8 cellular contexts compared by ENCODE assay signal in genomic region chr3:50321844-50322385, GRCh38. TPM values are rescaled to one million over a fixed set of nuclear protein-coding genes. Genes with fewer than 3 reads are reported as not detected.
DNase-seq lines count a peak whose midpoint lies in the region; ATAC-seq, FAIRE-seq and TF ChIP-seq lines count a peak whose summit lies in the region.

No MANE protein-coding gene starts in this region.

- H3K36me3 ChIP-seq in liver (ENCODE audit: control insufficient read depth in 4 of 4, insufficient read depth in 3 of 4, low read depth in 1 of 4, low read length in 3 of 4) (peaks cover 0 to 10% (median 2%) of the 10 kb centered on the region in 4 donors), tibial nerve (peaks cover 0 to 49% (median 0%) of the 10 kb centered on the region in 3 donors)

- no peak for TF ChIP-seq EP300 in tibial nerve (IDR thresholded peaks at IDR 0.05)

- peak in 1 of 2 donors; percentile 17 for TF ChIP-seq RAD21 in liver (IDR thresholded peaks at IDR 0.05)

- ATAC-seq in HG03066 (IDR thresholded peaks at IDR 0.05; ENCODE audit: low read depth, unreplicated experiment) (peak; percentile 23), HG02970 (IDR thresholded peaks at IDR 0.05; ENCODE audit: low FRiP score, unreplicated experiment) (no peak)

- peak overlapping the region; percentile 74 for H3K4me3 Mint-ChIP-seq in Calu3 (ENCODE audit: low read depth, unreplicated experiment)

- 31% methylated on average over 28 of the region's 28 CpGs for WGBS in liver
- WGBS in tibial nerve, 2 donors, result 2 to 17% methylated on average over 1 to 24 of the region's 28 CpGs

- TF ChIP-seq POLR2A in tibial nerve (IDR thresholded peaks at IDR 0.05), result no peak

- CTCF ChIA-PET in Calu3 (lab: Charles Lee), result interaction anchor here (0.6 to 0.7 kb wide), 3 partner anchors 15 to 62 kb away, joined by 4 to 5 read pairs (median 4); partner anchors contain the start of genes CYB561D2 and NPRL2

- H3K4me1 Mint-ChIP-seq in Calu3 (ENCODE audit: low read depth, unreplicated experiment), result peaks cover 2% of the 10 kb centered on the region

- H3K4me1 ChIP-seq in liver (ENCODE audit: control insufficient read depth in 4 of 4, insufficient read depth in 4 of 4, low read length in 3 of 4), result peaks cover 15 to 75% (median 55%) of the 10 kb centered on the region in 4 donors
- H3K4me1 ChIP-seq in tibial nerve, result peaks cover 0 to 90% (median 52%) of the 10 kb centered on the region in 4 donors

- H3K9me3 ChIP-seq in liver (ENCODE audit: control insufficient read depth in 4 of 4, low read length in 3 of 4) (no peaks in the 10 kb centered on the region), tibial nerve (no peaks in the 10 kb centered on the region)

- no peaks in the 10 kb centered on the region for H3K27me3 Mint-ChIP-seq in Calu3 (ENCODE audit: unreplicated experiment)

- H3K4me3 ChIP-seq in astrocyte of the spinal cord (ENCODE audit: low read depth, low read length), result peak overlapping the region; percentile 70
- peak overlapping the region in 2 of 3 donors; percentile 81 to 95 for H3K4me3 ChIP-seq in liver (ENCODE audit: low read depth in 1 of 3, low read length in 3 of 3)
- peak overlapping the region; percentile 63 to 79 (median 66) for H3K4me3 ChIP-seq in tibial nerve

- in situ Hi-C loops in astrocyte of the spinal cord (cut with HindIII; ENCODE audit: low sequenced_read_pairs), result no loop called here

- TF ChIP-seq CTCF in Calu3 (IDR thresholded peaks at IDR 0.05; ENCODE audit: unreplicated experiment) (peak; percentile 12), astrocyte of the spinal cord (IDR thresholded peaks at IDR 0.05; ENCODE audit: low read depth, low read length) (peak; percentile 60), liver (IDR thresholded peaks at IDR 0.05; ENCODE audit: low read depth, low read length, missing input control) (peak; percentile 31), tibial nerve (IDR thresholded peaks at IDR 0.05) (peak in 4 of 5 experiments; percentile 30 to 50 (median 45))

- H3K27ac ChIP-seq in liver (ENCODE audit: low read depth in 1 of 2, low read length in 2 of 2) (peak overlapping the region; percentile 98 to 99), tibial nerve (peak overlapping the region; percentile 72 to 99 (median 92))

- H3K9me3 Mint-ChIP-seq in Calu3 (ENCODE audit: low read depth, unreplicated experiment), result no peaks in the 10 kb centered on the region

- peaks cover 35% of the 10 kb centered on the region for H3K36me3 Mint-ChIP-seq in Calu3 (ENCODE audit: insufficient read depth, unreplicated experiment)

- no TSS peak for BruUV-seq in Calu3 (replicated peaks; lab: Mats Ljungman, UMichigan)

- intact Hi-C loops in Calu3 (cut with micrococcal nuclease; ENCODE audit: unreplicated experiment), result loop anchor here (10.0 kb wide), 1 partner anchor 47 kb away; the partner anchor contains the start of gene LSMEM2

- no peaks in the 10 kb centered on the region for H3K27me3 ChIP-seq in liver (ENCODE audit: control insufficient read depth in 4 of 4, insufficient read depth in 4 of 4, low read length in 3 of 4)
- no peaks in the 10 kb centered on the region for H3K27me3 ChIP-seq in tibial nerve

- H3K27ac Mint-ChIP-seq in Calu3 (ENCODE audit: unreplicated experiment), result peak overlapping the region; percentile 94

- H3K9ac ChIP-seq in liver (ENCODE audit: low read depth in 1 of 2, low read length in 2 of 2), result peak overlapping the region; percentile 42 to 49

- DNase-seq in Calu3, result no peak
- no peak for DNase-seq in astrocyte of the spinal cord (ENCODE audit: low read depth, low spot score)
- DNase-seq in tibial nerve (ENCODE audit: low spot score in 2 of 2), result no peak
- no peak for DNase-seq in frontal cortex (ENCODE audit: low spot score in 2 of 2)
- no peak for DNase-seq in activated CD4-positive, alpha-beta T cell treated with anti-CD3 and anti-CD28 coated beads for 1 hour

- FAIRE-seq in frontal cortex (lab: Jason Lieb, UNC), result no peak

TF ChIP-seq in liver, 16 proteins besides CTCF, POLR2A, EP300 and RAD21:
- TF ChIP-seq FOXA2 (IDR thresholded peaks at IDR 0.05), result no peak
- TF ChIP-seq RXRA (IDR thresholded peaks at IDR 0.05), result peak in 1 of 2 donors; percentile 23
- TF ChIP-seq ZBTB33 (IDR thresholded peaks at IDR 0.05), result no peak
- TF ChIP-seq NR2F2 (IDR thresholded peaks at IDR 0.05), result peak; percentile 71
- peak in 1 of 2 donors; percentile 2 for TF ChIP-seq HNF4A (conservative IDR thresholded peaks at IDR 0.05)
- TF ChIP-seq YY1 (IDR thresholded peaks at IDR 0.05), result no peak
- no peak for TF ChIP-seq FOXA1 (IDR thresholded peaks at IDR 0.05)
- no peak for TF ChIP-seq EGR1 (IDR thresholded peaks at IDR 0.05; ENCODE audit: low read depth in 2 of 2)
- TF ChIP-seq SP1 (IDR thresholded peaks at IDR 0.05), result no peak
- no peak for TF ChIP-seq GABPA (IDR thresholded peaks at IDR 0.05 in 1 of 2, conservative IDR thresholded peaks at IDR 0.05 in 1 of 2)
- no peak for TF ChIP-seq MAX (IDR thresholded peaks at IDR 0.05)

RNA-seq across cellular contexts. Expression of gene HYAL2, which starts 0.6 kb away (rescaled TPM):
- total RNA-seq in Calu3 (2022), result 35.7 and 36.9 TPM in 2 replicates
- total RNA-seq in liver, result 10 to 100 TPM; 33.5 to 57.6 TPM
- 10 to 100 TPM; 19.5 to 32.9 TPM for polyA plus RNA-seq in liver
- total RNA-seq in tibial nerve, result 100 to 1,000 TPM in 2 of 4 donors, 10 to 100 TPM in 2; 86.9 to 169 (median 129) TPM
- total RNA-seq in frontal cortex, result 35.9 TPM

RNA-seq across cellular contexts. Expression of gene TUSC2, which starts 6.1 kb away (rescaled TPM):
- total RNA-seq in Calu3 (2022), result 29.2 and 31.2 TPM in 2 replicates
- total RNA-seq in liver, result 10 to 100 TPM; 12.7 to 14.3 TPM
- polyA plus RNA-seq in liver, result 10 to 100 TPM; 29.0 to 37.7 TPM
- 10 to 100 TPM; 19.0 to 31.9 (median 20.8) TPM for total RNA-seq in tibial nerve
- total RNA-seq in frontal cortex, result 16.7 TPM

RNA-seq across cellular contexts. Expression of gene HYAL1, which starts 18.5 kb away (rescaled TPM):
- total RNA-seq in Calu3 (2022) (1.3 and 1.5 TPM in 2 replicates), liver (100 to 1,000 TPM in 1 of 2 donors, 10 to 100 TPM in 1; 87.6 to 155 TPM), tibial nerve (10 to 100 TPM; 16.5 to 26.5 (median 20.8) TPM), frontal cortex (0.41 TPM)
- 100 to 1,000 TPM in 1 of 2 donors, 10 to 100 TPM in 1; 82.3 to 156 TPM for polyA plus RNA-seq in liver

RNA-seq across cellular contexts. Expression of gene RASSF1, which starts 18.7 kb away (rescaled TPM):
- total RNA-seq in Calu3 (2022) (14.7 and 16.8 TPM in 2 replicates), liver (10 to 100 TPM; 12.2 to 13.2 TPM), tibial nerve (10 to 100 TPM; 77.4 to 99.0 (median 82.6) TPM), frontal cortex (12.6 TPM)
- polyA plus RNA-seq in liver, result 10 to 100 TPM in 1 of 2 donors, 1 to 10 TPM in 1; 6.5 to 10.3 TPM

RNA-seq across cellular contexts. Expression of gene HYAL3, which starts 22.7 kb away (rescaled TPM):
- total RNA-seq in Calu3 (2022), result 4.3 and 5.5 TPM in 2 replicates
- total RNA-seq in liver, result 1 to 10 TPM; 1.9 to 6.6 TPM
- polyA plus RNA-seq in liver, result 1 to 10 TPM; 1.8 to 2.0 TPM
- 10 to 100 TPM in 1 of 4 donors, 1 to 10 TPM in 3; 1.2 to 17.9 (median 1.8) TPM for total RNA-seq in tibial nerve
- total RNA-seq in frontal cortex, result 3.7 TPM
